1 cellular context compared by ENCODE assay signal in genomic region chr14:31716208-31716607, GRCh38.
TF ChIP-seq lines count a peak whose summit lies in the region.

No MANE protein-coding gene starts in this region.

TF ChIP-seq in HepG2, 621 proteins besides CTCF, POLR2A, EP300 and RAD21 (continued from another document):
- TF ChIP-seq ZNF513 (CRISPR knock-in tag; conservative IDR thresholded peaks at IDR 0.05): no peak
- no peak for TF ChIP-seq MIXL1 (CRISPR knock-in tag; IDR thresholded peaks at IDR 0.05)
- TF ChIP-seq ZBTB49 (CRISPR knock-in tag; IDR thresholded peaks at IDR 0.05; ENCODE audit: borderline replicate concordance): no peak
- no peak for TF ChIP-seq SRSF9 (IDR thresholded peaks at IDR 0.05; ENCODE audit: borderline replicate concordance, insufficient read depth, low read depth, low read length, poor library complexity, severe bottlenecking)
